2 cellular contexts compared by ENCODE assay signal in the genomic region with DNA sequence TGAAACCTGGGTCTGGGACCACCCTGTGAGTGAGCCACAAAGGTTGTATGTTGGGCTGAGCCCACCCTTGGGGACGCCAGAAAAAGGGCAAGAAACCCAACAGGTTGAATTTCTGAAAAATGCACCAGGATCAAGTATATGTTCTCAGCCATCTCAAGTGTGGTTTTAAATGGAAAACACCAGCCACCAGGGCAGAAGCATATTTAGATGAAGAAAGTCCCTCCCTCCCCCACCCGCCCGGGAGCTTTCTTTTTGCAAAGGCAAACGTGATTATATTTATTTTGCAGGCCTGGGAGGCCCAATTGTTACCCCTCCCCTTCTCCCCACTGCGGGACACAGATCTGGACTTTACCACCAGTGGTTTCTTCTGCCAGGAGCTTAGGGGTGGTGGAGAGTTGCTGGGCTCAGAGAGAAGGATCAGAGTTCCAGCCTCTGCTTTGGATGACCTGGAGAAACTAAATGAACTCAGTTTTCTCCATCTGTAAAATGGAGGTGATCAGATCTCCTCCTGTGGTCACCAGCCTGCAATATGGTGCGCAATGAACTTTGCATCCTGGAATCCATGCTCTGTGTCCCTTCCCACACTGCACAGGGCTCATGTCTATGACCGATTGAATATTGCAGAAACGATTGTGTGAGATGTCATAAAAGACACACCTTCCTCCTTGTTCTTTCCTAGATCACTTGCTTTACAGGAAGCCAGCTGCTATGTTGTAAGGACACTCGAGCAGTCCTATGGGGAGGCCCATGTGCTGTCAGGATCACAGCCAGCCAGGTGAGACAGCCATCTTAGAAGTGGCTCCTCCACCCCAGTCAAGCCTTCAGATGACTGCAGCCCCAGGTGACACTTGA.
TF ChIP-seq lines count a peak whose summit lies in the region.

No MANE protein-coding gene starts in this region.

TF ChIP-seq in GM12891, 5 proteins besides CTCF, POLR2A, EP300 and RAD21:
- no peak for TF ChIP-seq SPI1 (IDR thresholded peaks at IDR 0.05; ENCODE audit: low read depth, low read length)

TF ChIP-seq in HepG2, 621 proteins besides CTCF, POLR2A, EP300 and RAD21:
- TF ChIP-seq IKZF4 (CRISPR knock-in tag; IDR thresholded peaks at IDR 0.05; ENCODE audit: borderline replicate concordance, low read depth, not compliant biosample characterization) = no peak
- peak; percentile 47; the same call in 1 of the 2 replicates for TF ChIP-seq PATZ1 (CRISPR knock-in tag; IDR thresholded peaks at IDR 0.05)
- TF ChIP-seq ZNF629 (CRISPR knock-in tag; conservative IDR thresholded peaks at IDR 0.05) = peak; percentile 68
